8 cellular contexts compared by ENCODE assay signal in the genomic region with DNA sequence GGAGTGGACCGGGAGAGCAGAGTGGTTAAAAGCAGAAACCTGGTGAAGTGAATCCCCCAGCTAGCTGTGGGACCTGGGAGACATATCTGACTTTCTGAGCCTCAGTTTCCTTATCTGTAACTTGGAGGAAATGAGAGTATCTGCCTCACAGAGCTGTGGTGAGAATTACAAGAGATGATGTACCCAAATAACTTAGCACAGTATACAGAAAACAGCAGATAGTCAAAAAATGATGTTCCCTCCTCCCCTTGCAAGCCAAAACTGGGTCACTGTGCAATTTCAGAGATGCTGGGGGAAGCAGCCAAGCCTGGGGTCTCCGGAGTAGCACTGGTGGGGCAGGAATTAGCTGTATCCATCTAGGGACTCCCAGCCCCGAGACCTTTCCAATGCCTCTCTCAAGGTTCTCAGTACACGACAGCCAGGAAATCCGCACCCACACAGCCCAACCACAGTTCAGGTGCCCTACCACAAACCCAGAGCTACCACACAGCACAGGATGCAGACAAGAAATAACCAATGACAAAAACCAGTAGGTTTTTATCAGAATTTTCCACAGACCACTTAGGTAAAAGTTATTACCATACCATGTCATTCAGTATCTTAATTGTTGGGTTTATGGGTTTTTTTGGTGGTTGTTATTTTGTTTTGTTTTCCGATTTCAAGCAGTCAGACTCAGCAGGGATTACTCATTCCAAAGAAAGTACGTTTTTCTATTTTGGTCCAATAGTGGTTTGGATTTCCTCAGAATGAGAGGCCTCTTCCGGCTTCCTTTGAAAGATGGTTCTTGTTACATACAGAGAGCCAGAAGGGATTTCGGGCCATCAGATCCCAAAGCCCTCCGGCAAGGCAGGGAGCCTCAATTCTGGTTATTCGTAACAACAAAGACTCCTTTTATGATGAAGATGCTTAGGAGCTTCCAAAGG. TPM values are rescaled to one million over a fixed set of nuclear protein-coding genes. Genes with fewer than 3 reads are reported as not detected.
A peak's percentile ranks its signal among the peaks of the same experiment; 100 is the strongest.
DNase-seq lines count a peak whose midpoint lies in the region; ATAC-seq, FAIRE-seq and TF ChIP-seq lines count a peak whose summit lies in the region.

No MANE protein-coding gene starts in this region.

- ATAC-seq in GM18907 (IDR thresholded peaks at IDR 0.05; ENCODE audit: unreplicated experiment): peak; percentile 70
- no peak for ATAC-seq in GM21526 (IDR thresholded peaks at IDR 0.05; ENCODE audit: low FRiP score, unreplicated experiment)
- no peak for ATAC-seq in GM19023 (IDR thresholded peaks at IDR 0.05; ENCODE audit: unreplicated experiment)

- peaks cover 9% of the 10 kb centered on the region for H3K27me3 Mint-ChIP-seq in endothelial cell (ENCODE audit: unreplicated experiment)

- H3K4me1 Mint-ChIP-seq in endothelial cell (ENCODE audit: unreplicated experiment): peaks cover 5% of the 10 kb centered on the region

- no peaks in the 10 kb centered on the region for H3K9me3 ChIP-seq in SJCRH30 (replicated peaks)

- H3K36me3 Mint-ChIP-seq in endothelial cell (ENCODE audit: low read depth, unreplicated experiment): peaks cover 9% of the 10 kb centered on the region

- H3K27ac ChIP-seq in SJCRH30: no peak overlapping the region

- H3K27ac Mint-ChIP-seq in endothelial cell (ENCODE audit: unreplicated experiment): no peak overlapping the region

- no peaks in the 10 kb centered on the region for H3K4me1 ChIP-seq in SJCRH30

- H3K4me3 Mint-ChIP-seq in endothelial cell (ENCODE audit: unreplicated experiment): no peak overlapping the region

- FAIRE-seq in RCC 7860 (lab: Jason Lieb, UNC): no peak

- DNase-seq in SJCRH30: peak; percentile 12 to 31
- peak; percentile 85 for DNase-seq in activated naive CD4-positive, alpha-beta T cell treated with Interleukin-2 at 50 U/mL for 16 hours
- DNase-seq in stimulated activated CD4-positive, alpha-beta T cell treated with anti-CD3 and anti-CD28 coated beads, Interleukin-4, amount 100 ng/mL, for 1 hour: peak; percentile 69
- DNase-seq in endothelial cell (ENCODE audit: low spot score): no peak
- DNase-seq in RCC 7860 (ENCODE audit: low spot score): no peak

- peaks cover 4% of the 10 kb centered on the region for H3K9me3 Mint-ChIP-seq in endothelial cell (ENCODE audit: unreplicated experiment)

- H3K36me3 ChIP-seq in SJCRH30: no peaks in the 10 kb centered on the region

- TF ChIP-seq CTCF in endothelial cell (IDR thresholded peaks at IDR 0.05; ENCODE audit: unreplicated experiment): no peak

- H3K27me3 ChIP-seq in SJCRH30: no peaks in the 10 kb centered on the region

- H3K4me3 ChIP-seq in SJCRH30: no peak overlapping the region

RNA-seq across cellular contexts. Expression of gene HRH2, which starts 4.9 kb away (rescaled TPM):
- total RNA-seq in SJCRH30 (2014; rRNA removed; shearing (Covaris generic)): 0.15 TPM in 1 of 2 replicates, not detected in the other
- 0.41 TPM for total RNA-seq in endothelial cell (ENCODE audit: unreplicated experiment)

Comparison
In these comparisons a context has a peak if more than half of its experiments do, and no peak if none do; other contexts are left out.
1. DNase-seq: peak in SJCRH30 (2 of 2), activated naive CD4-positive, alpha-beta T cell treated with Interleukin-2 at 50 U/mL for 16 hours (single experiment) and stimulated activated CD4-positive, alpha-beta T cell treated with anti-CD3 and anti-CD28 coated beads, Interleukin-4, amount 100 ng/mL, for 1 hour (single experiment); none in endothelial cell (single experiment) and RCC 7860 (single experiment).